8 cellular contexts compared by ENCODE assay signal in genomic region chr17:58691701-58692238, GRCh38. TPM values are rescaled to one million over a fixed set of nuclear protein-coding genes. Genes with fewer than 3 reads are reported as not detected.
A peak's percentile ranks its signal among the peaks of the same experiment; 100 is the strongest.
DNase-seq lines count a peak whose midpoint lies in the region; ATAC-seq and TF ChIP-seq lines count a peak whose summit lies in the region.

TEX14 (minus strand) TSS chr17:58692045; CDS start chr17:58652001, 40,044 bp downstream.

- TF ChIP-seq CTCF in neural crest cell (conservative IDR thresholded peaks at IDR 0.05) = no peak

- peaks cover 7% of the 10 kb centered on the region for H3K36me3 Mint-ChIP-seq in CD4-positive, CD25-positive, alpha-beta regulatory T cell
- no peaks in the 10 kb centered on the region for H3K36me3 Mint-ChIP-seq in neural crest cell (ENCODE audit: low read depth)

- H3K4me3 Mint-ChIP-seq in CD4-positive, CD25-positive, alpha-beta regulatory T cell = peak within 1 kb of the TSS; percentile 93 to 96 (median 94)
- H3K4me3 Mint-ChIP-seq in neural crest cell = peak within 1 kb of the TSS; percentile 88

- peaks cover 5% of the 10 kb centered on the region for H3K36me3 ChIP-seq in CD4-positive, CD25-positive, alpha-beta regulatory T cell (ENCODE audit: control insufficient read depth, insufficient read depth, low read length)
- no peaks in the 10 kb centered on the region for H3K36me3 ChIP-seq in effector memory CD4-positive, alpha-beta T cell (ENCODE audit: control insufficient read depth, insufficient read depth, low read length)

- H3K4me1 ChIP-seq in CD4-positive, CD25-positive, alpha-beta regulatory T cell (ENCODE audit: control insufficient read depth, insufficient read depth, low read length, poor library complexity, severe bottlenecking) = peaks cover 18% of the 10 kb centered on the region
- peaks cover 10% of the 10 kb centered on the region for H3K4me1 ChIP-seq in effector memory CD4-positive, alpha-beta T cell (ENCODE audit: control insufficient read depth, insufficient read depth, low read length, poor library complexity, severe bottlenecking)

- ATAC-seq in CD4-positive, CD25-positive, alpha-beta regulatory T cell (ENCODE audit: low read depth in 2 of 2) = no peak
- no peak for ATAC-seq in HG03280 (IDR thresholded peaks at IDR 0.05; ENCODE audit: unreplicated experiment)
- no peak for ATAC-seq in HG02885 (IDR thresholded peaks at IDR 0.05; ENCODE audit: poor library complexity, unreplicated experiment)

- H3K9me3 ChIP-seq in CD4-positive, CD25-positive, alpha-beta regulatory T cell (ENCODE audit: control insufficient read depth in 2 of 2, low read length in 2 of 2) = no peaks in the 10 kb centered on the region
- no peaks in the 10 kb centered on the region for H3K9me3 ChIP-seq in effector memory CD4-positive, alpha-beta T cell (ENCODE audit: control insufficient read depth, low read length)

- H3K27ac Mint-ChIP-seq in CD4-positive, CD25-positive, alpha-beta regulatory T cell = peak within 1 kb of the TSS; percentile 91 to 98 (median 96)
- peak within 1 kb of the TSS; percentile 92 for H3K27ac Mint-ChIP-seq in neural crest cell (ENCODE audit: unreplicated experiment)

- H3K27me3 ChIP-seq in CD4-positive, CD25-positive, alpha-beta regulatory T cell (ENCODE audit: control insufficient read depth, insufficient read depth, low read length) = no peaks in the 10 kb centered on the region
- H3K27me3 ChIP-seq in effector memory CD4-positive, alpha-beta T cell (replicated peaks; ENCODE audit: control insufficient read depth, insufficient read depth, low read length, poor library complexity, severe bottlenecking) = no peaks in the 10 kb centered on the region

- H3K27ac ChIP-seq in CD4-positive, CD25-positive, alpha-beta regulatory T cell (ENCODE audit: insufficient read depth, low read length, poor library complexity, severe bottlenecking) = peak within 1 kb of the TSS; percentile 80
- peak within 1 kb of the TSS; percentile 56 for H3K27ac ChIP-seq in effector memory CD4-positive, alpha-beta T cell (ENCODE audit: insufficient read depth, low read length, poor library complexity, severe bottlenecking)

- no peaks in the 10 kb centered on the region for H3K9me3 Mint-ChIP-seq in CD4-positive, CD25-positive, alpha-beta regulatory T cell
- H3K9me3 Mint-ChIP-seq in neural crest cell = no peaks in the 10 kb centered on the region

- no peak for DNase-seq in CD4-positive, CD25-positive, alpha-beta regulatory T cell
- DNase-seq in NCI-H2227 treated with DMSO at 0.1 percent for 48 hours (lab: John Stamatoyannopoulos, UW) (peak; percentile 94), neural crest cell (ENCODE audit: low read depth, low spot score) (no peak), iPS-NIHi11 (ENCODE audit: low spot score) (no peak), DMS 273 (lab: John Stamatoyannopoulos, UW; ENCODE audit: unreplicated experiment) (no peak)
- DNase-seq in effector memory CD4-positive, alpha-beta T cell = no peak

- H3K27me3 Mint-ChIP-seq in CD4-positive, CD25-positive, alpha-beta regulatory T cell = no peaks in the 10 kb centered on the region
- no peaks in the 10 kb centered on the region for H3K27me3 Mint-ChIP-seq in neural crest cell (ENCODE audit: low read depth)

- H3K4me1 Mint-ChIP-seq in CD4-positive, CD25-positive, alpha-beta regulatory T cell = peaks cover 21 to 37% (median 29%) of the 10 kb centered on the region in 4 donors
- H3K4me1 Mint-ChIP-seq in neural crest cell = peaks cover 25% of the 10 kb centered on the region

- peak within 1 kb of the TSS; percentile 96 for H3K4me3 ChIP-seq in CD4-positive, CD25-positive, alpha-beta regulatory T cell (ENCODE audit: low read depth, low read length)
- peak within 1 kb of the TSS; percentile 59 for H3K4me3 ChIP-seq in effector memory CD4-positive, alpha-beta T cell (ENCODE audit: insufficient read depth, low read depth, low read length, poor library complexity, severe bottlenecking)

RNA-seq across cellular contexts. Expression of gene TEX14, which starts in this region (rescaled TPM):
- total RNA-seq in CD4-positive, CD25-positive, alpha-beta regulatory T cell = 1.8 TPM
- under 1 TPM in 2 of 4 donors, not detected in 2; 0.05 to 0.37 TPM for polyA plus RNA-seq in CD4-positive, CD25-positive, alpha-beta regulatory T cell
- total RNA-seq in neural crest cell = 0.21 and 0.48 TPM in 2 replicates
